Comparison of ENCODE assay signal across 7 cellular contexts in genomic region chr22:25081409-25081824, GRCh38.
DNase-seq lines count a peak whose midpoint lies in the region; ATAC-seq and TF ChIP-seq lines count a peak whose summit lies in the region.

No MANE protein-coding gene starts in this region.

- H3K4me1 ChIP-seq in IMR-90 (ENCODE audit: control insufficient read depth, insufficient read depth, low read length), result no peaks in the 10 kb centered on the region

- H3K36me3 Mint-ChIP-seq in progenitor cell of endocrine pancreas (ENCODE audit: insufficient read depth), result no peaks in the 10 kb centered on the region

- no peaks in the 10 kb centered on the region for H3K36me3 ChIP-seq in IMR-90 (ENCODE audit: control insufficient read depth, insufficient read depth, low read length)

- no peaks in the 10 kb centered on the region for H3K9me3 ChIP-seq in IMR-90 (ENCODE audit: control insufficient read depth, insufficient read depth, low read length)

- no peak overlapping the region for H3K18ac ChIP-seq in IMR-90 (ENCODE audit: low read depth, low read length)

- H3K4me2 ChIP-seq in IMR-90 (ENCODE audit: low read depth, low read length), result no peak overlapping the region

- no peak overlapping the region for H4K5ac ChIP-seq in IMR-90 (ENCODE audit: low read depth, low read length)

- no peak overlapping the region for H3K9ac ChIP-seq in IMR-90 (ENCODE audit: low read depth, low read length)

- H2BK15ac ChIP-seq in IMR-90 (ENCODE audit: low read depth, low read length), result no peak overlapping the region

- H3K27me3 ChIP-seq in IMR-90 (ENCODE audit: control insufficient read depth, insufficient read depth, low read length), result no peaks in the 10 kb centered on the region

- dilution Hi-C loops in IMR-90 (cut with HindIII; ENCODE audit: low sequenced_read_pairs, unreplicated experiment), result no loop called here

- H3K14ac ChIP-seq in IMR-90 (replicated peaks; ENCODE audit: low read depth, low read length), result no peak overlapping the region

- CTCF ChIA-PET in IMR-90 (lab: Yijun Ruan, JAX), result interaction anchor here (0.5 kb wide), 1 partner anchor 1251 kb away, joined by 4 read pairs; no protein-coding TSS in a partner anchor

- no peaks in the 10 kb centered on the region for H3K27me3 Mint-ChIP-seq in progenitor cell of endocrine pancreas

- no peak overlapping the region for H3K27ac ChIP-seq in IMR-90 (ENCODE audit: insufficient read depth, low read length)

- WGBS in IMR-90 (ENCODE audit: extremely low coverage in 2 of 2, insufficient read length in 1 of 2), 2 experiments, result 13% methylated on average over 3 of the region's 3 CpGs; no CpG with 5 or more reads in 1 of the 2 experiments

- no peak overlapping the region for H3K56ac ChIP-seq in IMR-90 (ENCODE audit: extremely low read depth, insufficient read depth, low read length)

- H3K4ac ChIP-seq in IMR-90 (ENCODE audit: low read depth, low read length), result no peak overlapping the region

- TF ChIP-seq RAD21 in IMR-90 (IDR thresholded peaks at IDR 0.05; ENCODE audit: low read length), result no peak

- TF ChIP-seq CTCF in IMR-90 (conservative IDR thresholded peaks at IDR 0.05; ENCODE audit: low read depth, low read length), result peak; percentile 24; the same call in 1 of the 2 replicates
- peak; percentile 57 for TF ChIP-seq CTCF in epithelial cell of esophagus (IDR thresholded peaks at IDR 0.05; ENCODE audit: insufficient read depth, low read depth, low read length, missing control alignments)
- TF ChIP-seq CTCF in progenitor cell of endocrine pancreas (IDR thresholded peaks at IDR 0.05; ENCODE audit: unreplicated experiment), result peak; percentile 62

- H2BK120ac ChIP-seq in IMR-90 (ENCODE audit: low read depth, low read length), result no peak overlapping the region

- H4K91ac ChIP-seq in IMR-90 (ENCODE audit: insufficient read depth, low read depth, low read length), result no peak overlapping the region

- H3K4me3 ChIP-seq in IMR-90 (ENCODE audit: insufficient read depth, low read depth, low read length) (no peak overlapping the region), epithelial cell of esophagus (ENCODE audit: low read length) (no peak overlapping the region)

- H2BK5ac ChIP-seq in IMR-90 (ENCODE audit: low read depth, low read length, poor library complexity, severe bottlenecking), result no peak overlapping the region

- POLR2A ChIA-PET in IMR-90 (lab: Charles Lee; ENCODE audit: unreplicated experiment), result no interaction called here

- no peaks in the 10 kb centered on the region for H3K79me1 ChIP-seq in IMR-90 (ENCODE audit: low read depth in 1 of 2, low read length in 2 of 2)

- no peaks in the 10 kb centered on the region for H3K9me3 Mint-ChIP-seq in progenitor cell of endocrine pancreas (ENCODE audit: low read depth)

- H3K27ac Mint-ChIP-seq in progenitor cell of endocrine pancreas, result no peak overlapping the region

- H2AK5ac ChIP-seq in IMR-90 (ENCODE audit: low read depth, low read length), result no peak overlapping the region

- BruUV-seq in IMR-90 (replicated peaks; lab: Mats Ljungman, UMichigan), result no TSS peak

- H4K20me1 ChIP-seq in IMR-90 (ENCODE audit: insufficient read depth, low read length), result no peaks in the 10 kb centered on the region

- no peak overlapping the region for H2AFZ ChIP-seq in IMR-90 (replicated peaks; ENCODE audit: low read length, poor library complexity)

- no peak for TF ChIP-seq POLR2A in IMR-90 (IDR thresholded peaks at IDR 0.05; ENCODE audit: low read depth, low read length)

- intact Hi-C loops in IMR-90 (cut with micrococcal nuclease), result no loop called here

- in situ Hi-C loops in IMR-90 (cut with MboI; ENCODE audit: low sequenced_read_pairs), result loop anchor here (10.0 kb wide), 1 partner anchor 57 kb away; no protein-coding TSS in a partner anchor

- no peak overlapping the region for H2AK9ac ChIP-seq in IMR-90 (replicated peaks; ENCODE audit: low read depth, low read length, poor library complexity)

- H3K4me1 Mint-ChIP-seq in progenitor cell of endocrine pancreas (ENCODE audit: low read depth), result peaks cover 13% of the 10 kb centered on the region

- no peaks in the 10 kb centered on the region for H3K9me1 ChIP-seq in IMR-90 (ENCODE audit: insufficient read depth, low read length)

- no peak overlapping the region for H4K8ac ChIP-seq in IMR-90 (ENCODE audit: low read depth in 2 of 2, low read length in 2 of 2)

- DNase-seq in GDM1 (lab: John Stamatoyannopoulos, UW) (peak; percentile 2), IMR-90 (peak; percentile 4), epithelial cell of esophagus (ENCODE audit: low read depth) (peak; percentile 42), progenitor cell of endocrine pancreas (ENCODE audit: low spot score, unreplicated experiment) (peak; percentile 21), KG1 (lab: John Stamatoyannopoulos, UW) (no peak)
- peak; percentile 49 for DNase-seq in activated CD4-positive, alpha-beta T cell treated with anti-CD3 and anti-CD28 coated beads, Interleukin-2, amount 50 U/mL, for 1 hour

- no peak overlapping the region for H3K4me3 Mint-ChIP-seq in progenitor cell of endocrine pancreas (ENCODE audit: low read depth)

- ATAC-seq in IMR-90 (ENCODE audit: low read depth), result peak; percentile 35; the same call in 1 of the 2 replicates
- ATAC-seq in GM21529 (IDR thresholded peaks at IDR 0.05; ENCODE audit: unreplicated experiment), result no peak

- H2BK20ac ChIP-seq in IMR-90 (ENCODE audit: low read depth, low read length), result no peak overlapping the region

- no peak overlapping the region for H3K23ac ChIP-seq in IMR-90 (ENCODE audit: low read depth, low read length)

TF ChIP-seq in IMR-90, 13 proteins besides CTCF, POLR2A, EP300 and RAD21:
- TF ChIP-seq BHLHE40 (IDR thresholded peaks at IDR 0.05; ENCODE audit: low read depth, low read length), result peak; percentile 60; the same call in 1 of the 2 replicates
- TF ChIP-seq CEBPB (IDR thresholded peaks at IDR 0.05; ENCODE audit: low read depth, low read length), result no peak
- no peak for TF ChIP-seq MXI1 (IDR thresholded peaks at IDR 0.05; ENCODE audit: borderline replicate concordance, low read depth, low read length)
- TF ChIP-seq RCOR1 (IDR thresholded peaks at IDR 0.05; ENCODE audit: insufficient replicate concordance, low read length), result no peak
- TF ChIP-seq MAFK (IDR thresholded peaks at IDR 0.05; ENCODE audit: low read depth, low read length), result no peak
- TF ChIP-seq MAZ (IDR thresholded peaks at IDR 0.05; ENCODE audit: borderline replicate concordance, low read depth, low read length), result no peak
